Comparison of ENCODE assay signal across 31 cellular contexts in genomic region chr10:2543974-2544373, GRCh38.
"Had no signal": no experiment of that assay in that cellular context is flagged by ENCODE, and none has a peak within 500 bp of the region (broad histone marks: within the 10 kb centered on the region; RNA-seq: fewer than 3 reads in every experiment).

No MANE protein-coding gene starts in this region.

- H3K9me3 Mint-ChIP-seq: T-cell had no signal

- ATAC-seq: Panc1, Right ventricle myocardium inferior, SK-N-SH treated with all-trans-retinoic acid at 6 μM for 48 hours, T-cell had no signal

- DNase-seq: Karpas-422, MG63, NCI-H1048, NCI-H1092 treated with DMSO at 0.1 percent for 48 hours, NCI-H1105 treated with DMSO at 0.1 percent for 48 hours, NCI-H1417, NCI-H1436, NCI-H146, NCI-H1694, NCI-H187, NCI-H1930, NCI-H2029 treated with DMSO at 0.1 percent for 48 hours, NCI-H2171 treated with DMSO at 0.1 percent for 48 hours, NCI-H2227 treated with DMSO at 0.1 percent for 48 hours, NCI-H345, NCI-H446, NCI-H510A treated with DMSO at 0.1 percent for 48 hours, NCI-H524 treated with DMSO at 0.1 percent for 48 hours, NCI-H526 treated with DMSO at 0.1 percent for 48 hours, NCI-H774, PC-9, SHP77, SIG-M5, SJCRH30, T-cell had no signal

- H3K9me3 ChIP-seq: MG63, SJCRH30 had no signal

- H2AFZ ChIP-seq: PC-9 had no signal

- H3K27me3 ChIP-seq: MG63, SJCRH30 had no signal

- FAIRE-seq: RCC 7860 had no signal

- H3K36me3 ChIP-seq: MG63, SJCRH30 had no signal

- H3K36me3 Mint-ChIP-seq: T-cell had no signal

- H3K4me1 ChIP-seq: SJCRH30 had no signal

- H3K4me3 Mint-ChIP-seq: T-cell had no signal

- H3K27ac Mint-ChIP-seq: T-cell had no signal

- H3K4me3 ChIP-seq: MG63, PC-9, SJCRH30, SK-N-MC had no signal

- H3K4me2 ChIP-seq: PC-9 had no signal

- H3K27ac ChIP-seq: PC-9, RWPE1, SJCRH30, SK-N-MC had no signal
